ENCODE assay signal across 19 cellular contexts in the genomic region with DNA sequence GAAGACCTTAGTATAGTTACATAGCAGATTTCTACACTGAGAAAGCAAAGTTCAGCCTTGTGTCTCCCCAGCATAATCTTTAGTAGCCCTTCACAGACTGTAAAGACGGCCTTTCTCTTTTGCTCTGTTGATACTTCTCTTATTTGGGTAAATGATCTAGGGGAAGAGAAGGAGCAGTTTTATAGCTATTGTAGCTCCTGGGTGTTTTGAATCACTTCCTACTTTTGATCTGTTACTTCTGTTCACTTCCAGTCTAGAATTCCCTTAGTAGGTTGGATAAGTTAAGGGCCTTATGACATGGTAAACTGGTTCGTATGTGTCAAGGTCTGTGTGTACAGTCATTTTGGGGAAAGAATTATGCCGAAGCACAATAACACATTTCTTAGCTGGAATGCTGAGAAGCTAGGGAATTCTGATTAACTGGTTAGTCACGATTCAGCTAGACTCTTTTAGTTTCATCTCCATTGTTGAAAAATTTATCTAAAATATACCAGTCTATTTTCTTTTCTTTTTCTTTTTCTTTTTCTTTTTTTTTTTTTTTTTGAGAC. TPM values are rescaled to one million over a fixed set of nuclear protein-coding genes. Genes with fewer than 3 reads are reported as not detected.
A peak's percentile ranks its signal among the peaks of the same experiment; 100 is the strongest.
DNase-seq lines count a peak whose midpoint lies in the region; ATAC-seq, FAIRE-seq and TF ChIP-seq lines count a peak whose summit lies in the region.
"Had no signal": no experiment of that assay in that cellular context is flagged by ENCODE, and none has a peak within 500 bp of the region (broad histone marks: within the 10 kb centered on the region; RNA-seq: fewer than 3 reads in every experiment).

No MANE protein-coding gene starts in this region.

- no peak overlapping the region for H4K12ac ChIP-seq in trophoblast cell (ENCODE audit: low read depth, low read length)

- no peak overlapping the region for H3K4me3 ChIP-seq in DND-41 (ENCODE audit: low read depth in 1 of 2, low read length in 2 of 2)
- no peak overlapping the region for H3K4me3 ChIP-seq in astrocyte (ENCODE audit: insufficient read depth, low read depth, low read length)
- no peak overlapping the region for H3K4me3 ChIP-seq in trophoblast cell (ENCODE audit: low read depth, low read length)
- H3K4me3 ChIP-seq: pancreas, thyroid gland had no signal

- H3K23ac ChIP-seq in trophoblast cell (ENCODE audit: low read length): no peak overlapping the region

- no peak overlapping the region for H2BK5ac ChIP-seq in trophoblast cell (ENCODE audit: low read depth, low read length, poor library complexity)

- H3K36me3 Mint-ChIP-seq in astrocyte (ENCODE audit: low read depth, unreplicated experiment): peaks cover 9% of the 10 kb centered on the region
- H3K36me3 Mint-ChIP-seq in stimulated activated effector memory CD8-positive, alpha-beta T cell treated with anti-CD3 and anti-CD28 coated beads, Interleukin-12 subunit alpha, Interleukin-12 subunit beta, amount 100 ng/mL, for 72 hours: peaks cover 100% of the 10 kb centered on the region

- H3K14ac ChIP-seq in trophoblast cell (ENCODE audit: low read length): no peak overlapping the region

- ATAC-seq in DND-41 (ENCODE audit: insufficient read depth, low read depth) (no peak), foreskin keratinocyte (no peak), GM19455 (IDR thresholded peaks at IDR 0.05; ENCODE audit: unreplicated experiment) (no peak)
- ATAC-seq in stimulated activated effector memory CD8-positive, alpha-beta T cell treated with anti-CD3 and anti-CD28 coated beads, Interleukin-12 subunit alpha, Interleukin-12 subunit beta, amount 100 ng/mL, for 72 hours: no peak
- ATAC-seq: activated T-cell treated with anti-CD3 and anti-CD28 coated beads, Interleukin-2, amount 50 U/mL, for 72 hours; pancreas; SK-N-SH treated with all-trans-retinoic acid at 6 μM for 48 hours had no signal

- H4K20me1 ChIP-seq in DND-41 (ENCODE audit: insufficient read depth, low read length) (no peaks in the 10 kb centered on the region), astrocyte (ENCODE audit: insufficient read depth, low read length) (peaks cover 5% of the 10 kb centered on the region)

- H3K4me1 ChIP-seq in DND-41 (ENCODE audit: insufficient read depth, low read length): peaks cover 21% of the 10 kb centered on the region
- peaks cover 13% of the 10 kb centered on the region for H3K4me1 ChIP-seq in astrocyte (ENCODE audit: insufficient read depth, low read length)
- peaks cover 7 to 9% of the 10 kb centered on the region in 2 experiments for H3K4me1 ChIP-seq in trophoblast cell (ENCODE audit: control insufficient read depth in 1 of 2, insufficient read depth in 2 of 2, low read length in 2 of 2)
- no peaks in the 10 kb centered on the region for H3K4me1 ChIP-seq in foreskin keratinocyte
- H3K4me1 ChIP-seq: pancreas, thyroid gland had no signal

- no peak overlapping the region for H2BK12ac ChIP-seq in trophoblast cell (ENCODE audit: low read length)

- H2BK120ac ChIP-seq in trophoblast cell (ENCODE audit: insufficient read depth, low read length, poor library complexity): no peak overlapping the region

- no peaks in the 10 kb centered on the region for H3K27me3 Mint-ChIP-seq in astrocyte (ENCODE audit: low read depth, unreplicated experiment)
- H3K27me3 Mint-ChIP-seq: activated CD4-positive, alpha-beta T cell treated with anti-CD3 and anti-CD28 coated beads, Interleukin-2, amount 10 ng/mL, durations not matched to agents 7 days and 5 days had no signal

- H3K36me3 ChIP-seq in DND-41 (ENCODE audit: insufficient read depth, low read length) (peaks cover 92% of the 10 kb centered on the region), astrocyte (ENCODE audit: insufficient read depth, low read length) (peaks cover 7% of the 10 kb centered on the region), trophoblast cell (ENCODE audit: control insufficient read depth in 1 of 2, insufficient read depth in 2 of 2, low read length in 2 of 2) (peaks cover 22 to 29% of the 10 kb centered on the region in 2 experiments)

- H3K9me3 ChIP-seq in DND-41 (ENCODE audit: insufficient read depth, low read length, severe bottlenecking) (no peaks in the 10 kb centered on the region), astrocyte (ENCODE audit: insufficient read depth, low read depth, low read length) (no peaks in the 10 kb centered on the region), trophoblast cell (ENCODE audit: insufficient read depth, low read depth, low read length) (no peaks in the 10 kb centered on the region)
- H3K9me3 ChIP-seq: pancreas, thyroid gland had no signal

- no peaks in the 10 kb centered on the region for H3K9me3 Mint-ChIP-seq in astrocyte (ENCODE audit: unreplicated experiment)
- no peaks in the 10 kb centered on the region for H3K9me3 Mint-ChIP-seq in stimulated activated effector memory CD8-positive, alpha-beta T cell treated with anti-CD3 and anti-CD28 coated beads, Interleukin-12 subunit alpha, Interleukin-12 subunit beta, amount 100 ng/mL, for 72 hours
- H3K9me3 Mint-ChIP-seq: activated CD4-positive, alpha-beta T cell treated with anti-CD3 and anti-CD28 coated beads, Interleukin-2, amount 10 ng/mL, durations not matched to agents 7 days and 5 days; activated T-cell treated with anti-CD3 and anti-CD28 coated beads, Interleukin-2, amount 50 U/mL, for 72 hours had no signal

- no peak overlapping the region for H3K27ac Mint-ChIP-seq in astrocyte (ENCODE audit: unreplicated experiment)
- no peak overlapping the region for H3K27ac Mint-ChIP-seq in stimulated activated effector memory CD8-positive, alpha-beta T cell treated with anti-CD3 and anti-CD28 coated beads, Interleukin-12 subunit alpha, Interleukin-12 subunit beta, amount 100 ng/mL, for 72 hours
- H3K27ac Mint-ChIP-seq: activated CD4-positive, alpha-beta T cell treated with anti-CD3 and anti-CD28 coated beads, Interleukin-2, amount 10 ng/mL, durations not matched to agents 7 days and 5 days; activated T-cell treated with anti-CD3 and anti-CD28 coated beads, Interleukin-2, amount 50 U/mL, for 72 hours had no signal

- H3K18ac ChIP-seq in trophoblast cell (ENCODE audit: low read length): no peak overlapping the region

- H3K4me2 ChIP-seq in DND-41 (ENCODE audit: insufficient read depth, low read length): no peak overlapping the region
- H3K4me2 ChIP-seq in astrocyte (ENCODE audit: low read length): peak overlapping the region; percentile 17
- no peak overlapping the region for H3K4me2 ChIP-seq in trophoblast cell (ENCODE audit: low read length)

- WGBS in trophoblast cell (ENCODE audit: extremely low coverage, insufficient coverage, insufficient read length): no CpG with 5 or more reads among the region's 4 CpGs

- DNase-seq in DND-41 (no peak), Kasumi-1 (lab: John Stamatoyannopoulos, UW) (peak; percentile 65 to 88), astrocyte (ENCODE audit: low read depth) (peak; percentile 65), trophoblast cell (peak; percentile 39 to 90), foreskin keratinocyte (no peak)
- DNase-seq in stimulated activated effector memory CD8-positive, alpha-beta T cell treated with anti-CD3 and anti-CD28 coated beads, Interleukin-12 subunit alpha, Interleukin-12 subunit beta, amount 100 ng/mL, for 72 hours (ENCODE audit: low spot score in 2 of 2): no peak
- DNase-seq: activated CD4-positive, alpha-beta T cell treated with anti-CD3 and anti-CD28 coated beads, Interleukin-2, amount 10 ng/mL, durations not matched to agents 7 days and 5 days; activated T-cell treated with anti-CD3 and anti-CD28 coated beads, Interleukin-2, amount 50 U/mL, for 72 hours; NCI-H2029; NCI-H524; OCI-M1; pancreas; stimulated activated CD4-positive, alpha-beta T cell treated with anti-CD3 and anti-CD28 coated beads, Interleukin-4, amount 100 ng/mL, for 4 hours; thyroid gland had no signal

- H3K4me3 Mint-ChIP-seq in astrocyte (ENCODE audit: unreplicated experiment): no peak overlapping the region
- no peak overlapping the region for H3K4me3 Mint-ChIP-seq in stimulated activated effector memory CD8-positive, alpha-beta T cell treated with anti-CD3 and anti-CD28 coated beads, Interleukin-12 subunit alpha, Interleukin-12 subunit beta, amount 100 ng/mL, for 72 hours
- H3K4me3 Mint-ChIP-seq: activated CD4-positive, alpha-beta T cell treated with anti-CD3 and anti-CD28 coated beads, Interleukin-2, amount 10 ng/mL, durations not matched to agents 7 days and 5 days; activated T-cell treated with anti-CD3 and anti-CD28 coated beads, Interleukin-2, amount 50 U/mL, for 72 hours had no signal

- H3K27me3 ChIP-seq in DND-41 (ENCODE audit: insufficient read depth, low read length, poor library complexity): no peaks in the 10 kb centered on the region
- H3K27me3 ChIP-seq in astrocyte (ENCODE audit: insufficient read depth, low read length): no peaks in the 10 kb centered on the region
- no peaks in the 10 kb centered on the region for H3K27me3 ChIP-seq in trophoblast cell (ENCODE audit: insufficient read depth, low read length)
- no peaks in the 10 kb centered on the region for H3K27me3 ChIP-seq in foreskin keratinocyte
- H3K27me3 ChIP-seq: pancreas, thyroid gland had no signal

- peaks cover 5% of the 10 kb centered on the region for H3K79me1 ChIP-seq in trophoblast cell (ENCODE audit: low read length)

- H4K8ac ChIP-seq in trophoblast cell (ENCODE audit: low read depth, low read length): no peak overlapping the region

- H2AFZ ChIP-seq in DND-41 (ENCODE audit: low read depth, low read length) (no peak overlapping the region), astrocyte (ENCODE audit: low read depth, low read length) (no peak overlapping the region), trophoblast cell (ENCODE audit: insufficient read depth, low read length, poor library complexity) (no peak overlapping the region)

- peaks cover 15% of the 10 kb centered on the region for H3K4me1 Mint-ChIP-seq in astrocyte (ENCODE audit: low read depth, unreplicated experiment)
- H3K4me1 Mint-ChIP-seq in stimulated activated effector memory CD8-positive, alpha-beta T cell treated with anti-CD3 and anti-CD28 coated beads, Interleukin-12 subunit alpha, Interleukin-12 subunit beta, amount 100 ng/mL, for 72 hours: peaks cover 7% of the 10 kb centered on the region

- TF ChIP-seq CTCF in DND-41 (IDR thresholded peaks at IDR 0.05; ENCODE audit: borderline replicate concordance, extremely low read depth, low read length, poor library complexity, severe bottlenecking) (no peak), astrocyte (IDR thresholded peaks at IDR 0.05; ENCODE audit: insufficient read depth, low read depth, low read length) (no peak), foreskin keratinocyte (conservative IDR thresholded peaks at IDR 0.05) (no peak)

- H3K27ac ChIP-seq in DND-41 (ENCODE audit: low read length) (peak overlapping the region; percentile 38), astrocyte (ENCODE audit: low read depth, low read length) (peak overlapping the region; percentile 56), trophoblast cell (ENCODE audit: low read depth, low read length) (no peak overlapping the region), foreskin keratinocyte (no peak overlapping the region)
- H3K27ac ChIP-seq: pancreas, thyroid gland had no signal

- H3K9ac ChIP-seq in DND-41 (ENCODE audit: low read depth, low read length): no peak overlapping the region
- peak overlapping the region; percentile 4 for H3K9ac ChIP-seq in astrocyte (ENCODE audit: low read length)
- no peak overlapping the region for H3K9ac ChIP-seq in trophoblast cell (ENCODE audit: low read length)

- no peak overlapping the region for H3K4ac ChIP-seq in trophoblast cell (ENCODE audit: low read depth, low read length)

- H3K79me2 ChIP-seq in DND-41 (ENCODE audit: insufficient read depth, low read length): peaks cover 56% of the 10 kb centered on the region
- H3K79me2 ChIP-seq in astrocyte (ENCODE audit: insufficient read depth, low read length): no peaks in the 10 kb centered on the region
- H3K79me2 ChIP-seq in trophoblast cell (ENCODE audit: control insufficient read depth, insufficient read depth, low read length, poor library complexity): no peaks in the 10 kb centered on the region

- H4K91ac ChIP-seq in trophoblast cell (ENCODE audit: low read depth, low read length): no peak overlapping the region

- FAIRE-seq in astrocyte (lab: Jason Lieb, UNC): no peak
- FAIRE-seq: endometrium, G401.6, H1, pancreas had no signal

- no peak overlapping the region for H2AK5ac ChIP-seq in trophoblast cell (ENCODE audit: low read length)

RNA-seq across cellular contexts. Expression of gene DENND10, which starts 8.1 kb away (rescaled TPM):
- total RNA-seq in astrocyte (39.9 and 41.8 TPM in 2 replicates), foreskin keratinocyte (49.8 and 52.6 TPM in 2 replicates)
- polyA plus RNA-seq in trophoblast cell (2013): 63.7 and 65.3 TPM in 2 replicates
- polyA plus RNA-seq in foreskin keratinocyte: 21.8 and 23.3 TPM in 2 replicates

RNA-seq across cellular contexts. Expression of gene EIF3A, which starts 31.4 kb away (rescaled TPM):
- total RNA-seq in astrocyte: 137 and 146 TPM in 2 replicates
- 155 and 157 TPM in 2 replicates for polyA plus RNA-seq in trophoblast cell (2013)
- 152 and 172 TPM in 2 replicates for total RNA-seq in foreskin keratinocyte
- polyA plus RNA-seq in foreskin keratinocyte: 33.0 and 41.1 TPM in 2 replicates

RNA-seq across cellular contexts. Expression of gene SFXN4, which starts 53.5 kb away (rescaled TPM):
- total RNA-seq in astrocyte (16.7 and 16.9 TPM in 2 replicates), foreskin keratinocyte (29.4 and 36.2 TPM in 2 replicates)
- polyA plus RNA-seq in trophoblast cell (2013): 17.6 and 19.1 TPM in 2 replicates
- 28.4 and 40.1 TPM in 2 replicates for polyA plus RNA-seq in foreskin keratinocyte

Comparison
In these comparisons a context has a peak if more than half of its experiments do, and no peak if none do; other contexts are left out.
1. DNase-seq: peak in Kasumi-1 (2 of 2), astrocyte (single experiment) and trophoblast cell (2 of 2); none in DND-41 (single experiment), foreskin keratinocyte (0 of 2) and stimulated activated effector memory CD8-positive, alpha-beta T cell treated with anti-CD3 and anti-CD28 coated beads, Interleukin-12 subunit alpha, Interleukin-12 subunit beta, amount 100 ng/mL, for 72 hours (0 of 2).
2. H3K27ac ChIP-seq: peak in DND-41 (single experiment) and astrocyte (single experiment); none in trophoblast cell (single experiment) and foreskin keratinocyte (single experiment).